1 cellular context compared by ENCODE assay signal in the genomic region with DNA sequence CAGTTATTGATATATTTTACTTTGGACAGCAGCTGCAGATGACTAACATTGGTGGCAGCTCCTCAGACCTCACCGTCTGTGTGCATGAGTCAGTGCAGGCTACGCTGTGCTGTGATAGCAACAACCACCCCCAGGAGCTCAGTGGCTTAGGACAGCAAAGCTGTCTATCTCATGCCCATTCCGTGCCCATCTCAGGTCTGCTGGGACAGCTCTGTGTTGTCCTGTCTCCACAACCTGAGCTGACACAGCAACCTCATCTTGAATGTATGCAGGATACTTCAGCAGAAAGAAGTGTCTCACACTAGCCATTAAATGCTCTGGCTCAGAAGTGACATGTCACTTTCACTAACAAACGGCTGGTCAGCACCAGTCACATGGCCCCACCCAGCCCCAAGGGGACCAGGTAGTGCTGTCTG.
TF ChIP-seq lines count a peak whose summit lies in the region.

No MANE protein-coding gene starts in this region.

TF ChIP-seq in K562, 482 proteins besides CTCF, POLR2A, EP300 and RAD21 (continued from another document):
- 0 out of 2 replicates have a peak, but pooled peaks have one; percentile 24 for TF ChIP-seq USF2 (CRISPR knock-in tag; IDR thresholded peaks at IDR 0.05)
